6 cellular contexts compared by ENCODE assay signal in the genomic region with DNA sequence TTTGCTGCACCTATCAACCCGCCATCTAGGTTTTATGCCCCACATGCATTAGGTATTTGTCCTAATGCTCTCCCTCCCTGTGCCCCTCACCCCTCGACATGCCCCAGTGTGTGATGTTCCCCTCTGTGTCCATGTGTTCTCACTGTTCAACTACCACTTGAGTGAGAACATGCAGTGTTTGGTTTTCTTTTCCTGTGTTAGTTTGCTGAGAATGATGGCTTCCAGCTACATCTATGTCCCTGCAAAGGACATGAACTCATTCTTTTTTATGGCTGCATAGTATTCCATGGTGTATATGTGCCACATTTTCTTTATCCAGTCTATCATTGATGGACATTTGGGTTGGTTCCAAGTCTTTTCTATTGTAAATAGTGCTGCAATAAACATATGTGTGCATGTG. TPM values are rescaled to one million over a fixed set of nuclear protein-coding genes. Genes with fewer than 3 reads are reported as not detected.
"Had no signal": no experiment of that assay in that cellular context is flagged by ENCODE, and none has a peak within 500 bp of the region (broad histone marks: within the 10 kb centered on the region; RNA-seq: fewer than 3 reads in every experiment).

No MANE protein-coding gene starts in this region.

RNA-seq across cellular contexts. Expression of a gene that starts 12.5 kb away (rescaled TPM):
- total RNA-seq: prostate gland, sciatic nerve, smooth muscle cell, transverse colon, upper lobe of right lung had no signal
- polyA plus RNA-seq: pancreas had no signal
